ENCODE assay signal across 21 cellular contexts in the genomic region with DNA sequence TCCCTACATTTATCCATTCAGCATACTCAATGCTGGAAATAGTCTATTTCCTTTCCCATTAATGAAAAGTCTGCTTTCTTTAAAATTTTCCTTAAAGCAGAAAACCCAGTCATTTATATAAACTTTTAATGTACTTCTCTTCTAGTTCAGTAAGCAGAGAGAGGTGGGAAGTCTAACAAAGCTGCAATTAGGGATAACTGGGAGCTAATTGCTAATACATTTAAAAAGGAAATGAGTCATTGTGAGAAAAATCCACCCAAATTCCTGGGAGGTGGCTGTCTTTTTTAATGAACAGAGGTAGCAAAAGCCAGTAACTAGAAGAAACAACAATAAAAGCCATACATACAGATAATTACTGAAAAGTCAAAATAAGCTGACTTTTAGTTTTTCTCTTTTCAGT.
DNase-seq lines count a peak whose midpoint lies in the region; ATAC-seq and TF ChIP-seq lines count a peak whose summit lies in the region.
"Had no signal": no experiment of that assay in that cellular context is flagged by ENCODE, and none has a peak within 500 bp of the region (broad histone marks: within the 10 kb centered on the region; RNA-seq: fewer than 3 reads in every experiment).

No MANE protein-coding gene starts in this region.

- H3K79me2 ChIP-seq in HCT116 (ENCODE audit: insufficient read depth, low read length) = no peaks in the 10 kb centered on the region

- H3K36me3 ChIP-seq in HCT116 (ENCODE audit: control insufficient read depth in 1 of 2, insufficient read depth in 2 of 2, low read length in 2 of 2) (no peaks in the 10 kb centered on the region), SJCRH30 (0 out of 2 replicates have a peak, but pooled peaks cover 5% of the 10 kb centered on the region)
- H3K36me3 ChIP-seq: HAP-1, stomach had no signal

- no peaks in the 10 kb centered on the region for H3K9me2 ChIP-seq in HCT116 (ENCODE audit: insufficient read depth)

- RAD21 ChIA-PET in HCT116 (lab: Charles Lee; ENCODE audit: low non-redundant PET in 1 of 2, low total read pairs in 2 of 2, uncharacterized antibody in 2 of 2, unreplicated experiment in 2 of 2) = no interaction called here

- H3K9me3 Mint-ChIP-seq in osteocyte (ENCODE audit: unreplicated experiment) = peaks cover 5% of the 10 kb centered on the region

- TF ChIP-seq RAD21 in HCT116 (IDR thresholded peaks at IDR 0.05; ENCODE audit: low read depth) = no peak

- H3K36me3 Mint-ChIP-seq in osteocyte (ENCODE audit: unreplicated experiment) = peaks cover 60% of the 10 kb centered on the region
- H3K36me3 Mint-ChIP-seq: activated naive CD8-positive, alpha-beta T cell had no signal

- no peaks in the 10 kb centered on the region for H4K20me1 ChIP-seq in HCT116 (ENCODE audit: insufficient read depth)

- no peak overlapping the region for H3K27ac ChIP-seq in HCT116 (ENCODE audit: low read depth, low read length)
- H3K27ac ChIP-seq in SJCRH30 = peak overlapping the region; percentile 35
- H3K27ac ChIP-seq: psoas muscle, stomach had no signal

- DNase-seq in HCT116 (ENCODE audit: low read depth, low spot score) (no peak), SJCRH30 (no peak), epithelial cell of proximal tubule (ENCODE audit: low read depth) (peak; percentile 7), osteocyte (ENCODE audit: extremely low spot score, unreplicated experiment) (no peak), AG08395 (ENCODE audit: low spot score) (no peak)
- no peak for DNase-seq in activated CD4-positive, alpha-beta T cell treated with anti-CD3 and anti-CD28 coated beads for 4 hours
- DNase-seq: activated CD4-positive, alpha-beta T cell treated with anti-CD3 and anti-CD28 coated beads for 48 hours; dermis blood vessel endothelial cell; erythroblast; NCI-H1417 treated with DMSO at 0.1 percent for 48 hours; NCI-H510A; psoas muscle; Right ventricle myocardium superior; stimulated activated CD4-positive, alpha-beta T cell treated with anti-CD3 and anti-CD28 coated beads, Interleukin-4, amount 100 ng/mL, for 24 hours; stomach; T-helper 1 cell; trophoblast cell had no signal

- H3K9ac ChIP-seq in HCT116 (ENCODE audit: low read length) = no peak overlapping the region

- ATAC-seq in HCT116 = no peak
- ATAC-seq in HG03045 (IDR thresholded peaks at IDR 0.05; ENCODE audit: unreplicated experiment) = no peak
- ATAC-seq: psoas muscle had no signal

- H3K27me3 Mint-ChIP-seq in osteocyte (ENCODE audit: unreplicated experiment) = no peaks in the 10 kb centered on the region
- H3K27me3 Mint-ChIP-seq: activated naive CD8-positive, alpha-beta T cell had no signal

- CTCF ChIA-PET in HCT116 (lab: Charles Lee) = no interaction called here

- intact Hi-C loops in HCT116 (cut with micrococcal nuclease) = no loop called here

- H3K27me3 ChIP-seq in HCT116 (ENCODE audit: insufficient read depth, low read length) = no peaks in the 10 kb centered on the region
- no peaks in the 10 kb centered on the region for H3K27me3 ChIP-seq in SJCRH30
- H3K27me3 ChIP-seq: stomach had no signal

- no peak for TF ChIP-seq POLR2A in HCT116 (IDR thresholded peaks at IDR 0.05; ENCODE audit: borderline replicate concordance, extremely low read depth, insufficient read depth, insufficient read length)

- peak overlapping the region; percentile 51 for H3K4me2 ChIP-seq in HCT116 (ENCODE audit: low read length)

- POLR2A ChIA-PET in HCT116 (lab: Charles Lee) = no interaction called here

- peak overlapping the region; percentile 91 for H2AFZ ChIP-seq in HCT116 (ENCODE audit: low read depth, low read length, poor library complexity, severe bottlenecking)

- H3K4me1 ChIP-seq in HCT116 (ENCODE audit: control insufficient read depth in 1 of 2, insufficient read depth in 2 of 2, low read length in 2 of 2) (peaks cover 0 to 21% of the 10 kb centered on the region in 2 experiments; a peak in 2 of 4 replicates), SJCRH30 (peaks cover 18% of the 10 kb centered on the region)
- H3K4me1 ChIP-seq: HAP-1, psoas muscle, stomach had no signal

- H3K4me3 ChIP-seq in HCT116 (replicated peaks in 1 of 2; ENCODE audit: low read depth in 1 of 2, low read length in 2 of 2) (no peak overlapping the region), SJCRH30 (no peak overlapping the region), epithelial cell of proximal tubule (ENCODE audit: low read depth, low read length) (no peak overlapping the region)
- H3K4me3 ChIP-seq: HAP-1, psoas muscle, stomach had no signal

- no TSS peak for BruUV-seq in HCT116 (replicated peaks; lab: Mats Ljungman, UMichigan)

- peak overlapping the region; percentile 66 for H3K27ac Mint-ChIP-seq in osteocyte (ENCODE audit: unreplicated experiment)
- H3K27ac Mint-ChIP-seq: activated naive CD8-positive, alpha-beta T cell; mesothelial cell of epicardium had no signal

- peaks cover 67% of the 10 kb centered on the region for H3K4me1 Mint-ChIP-seq in osteocyte (ENCODE audit: unreplicated experiment)

- TF ChIP-seq CTCF in HCT116 (IDR thresholded peaks at IDR 0.05 in 2 of 3, conservative IDR thresholded peaks at IDR 0.05 in 1 of 3; ENCODE audit: borderline replicate concordance in 1 of 3, insufficient read depth in 1 of 3, low read depth in 2 of 3, low read length in 2 of 3) (no peak), epithelial cell of proximal tubule (conservative IDR thresholded peaks at IDR 0.05; ENCODE audit: low read depth, low read length) (no peak), osteocyte (IDR thresholded peaks at IDR 0.05) (no peak)

- H3K9me3 ChIP-seq in HCT116 (ENCODE audit: control insufficient read depth in 1 of 2, insufficient read depth in 1 of 2, low read depth in 1 of 2, low read length in 2 of 2) = no peaks in the 10 kb centered on the region
- no peaks in the 10 kb centered on the region for H3K9me3 ChIP-seq in SJCRH30 (replicated peaks)
- H3K9me3 ChIP-seq: HAP-1 had no signal

- H3K4me3 Mint-ChIP-seq in osteocyte (ENCODE audit: unreplicated experiment) = no peak overlapping the region
- H3K4me3 Mint-ChIP-seq: activated naive CD8-positive, alpha-beta T cell; mesothelial cell of epicardium had no signal

TF ChIP-seq in HCT116, 20 proteins besides CTCF, POLR2A, EP300 and RAD21:
- TF ChIP-seq CEBPB (IDR thresholded peaks at IDR 0.05; ENCODE audit: low read depth) = no peak
- TF ChIP-seq FOSL1 (IDR thresholded peaks at IDR 0.05; ENCODE audit: low read depth) = peak; percentile 28; the same call in 1 of the 2 replicates
TF ChIP-seq in HCT116: peak in this region for 1.
